Comparison of ENCODE assay signal across 28 cellular contexts in genomic region chr18:49111191-49111988, GRCh38.
A peak's percentile ranks its signal among the peaks of the same experiment; 100 is the strongest.
DNase-seq lines count a peak whose midpoint lies in the region; ATAC-seq, FAIRE-seq and TF ChIP-seq lines count a peak whose summit lies in the region.
"Had no signal": no experiment of that assay in that cellular context is flagged by ENCODE, and none has a peak within 500 bp of the region (broad histone marks: within the 10 kb centered on the region; RNA-seq: fewer than 3 reads in every experiment).

No MANE protein-coding gene starts in this region.

- no peak overlapping the region for H3K4me3 ChIP-seq in HepG2 (replicated peaks in 1 of 3; ENCODE audit: insufficient read depth in 1 of 3, low read depth in 2 of 3, low read length in 3 of 3)
- H3K4me3 ChIP-seq in right lobe of liver = no peak overlapping the region
- no peak overlapping the region for H3K4me3 ChIP-seq in fibroblast of lung (replicated peaks in 1 of 4; ENCODE audit: control extremely low read depth in 1 of 4, insufficient read depth in 1 of 4, low read depth in 3 of 4, low read length in 4 of 4)
- H3K4me3 ChIP-seq in smooth muscle cell = no peak overlapping the region
- H3K4me3 ChIP-seq: A549, adrenal gland, Peyer's patch, right atrium auricular region had no signal

- CTCF ChIA-PET in HepG2 (lab: Yijun Ruan, JAX; ENCODE audit: low intra/inter-chr PET ratio, low total read pairs) = no interaction called here

- H3K9ac ChIP-seq in HepG2 (ENCODE audit: insufficient read depth, low read depth, low read length) (no peak overlapping the region), fibroblast of lung (ENCODE audit: insufficient read depth, low read length) (no peak overlapping the region), smooth muscle cell (ENCODE audit: low read depth) (peak overlapping the region; percentile 38)

- no peak overlapping the region for H2AFZ ChIP-seq in HepG2 (ENCODE audit: low read length)
- H2AFZ ChIP-seq in fibroblast of lung (ENCODE audit: low read length) = no peak overlapping the region
- H2AFZ ChIP-seq in smooth muscle cell (ENCODE audit: low read depth) = no peak overlapping the region

- H3F3A ChIP-seq in smooth muscle cell (ENCODE audit: low read depth) = no peaks in the 10 kb centered on the region

- H3K79me2 ChIP-seq in HepG2 (ENCODE audit: insufficient read depth, low read length) (no peaks in the 10 kb centered on the region), fibroblast of lung (ENCODE audit: control insufficient read depth, insufficient read depth, low read length) (no peaks in the 10 kb centered on the region), smooth muscle cell (ENCODE audit: low read depth) (no peaks in the 10 kb centered on the region)

- no peak for TF ChIP-seq POLR2A in HepG2 (IDR thresholded peaks at IDR 0.05; ENCODE audit: insufficient read depth in 1 of 2, low read depth in 2 of 2, low read length in 2 of 2)
- TF ChIP-seq POLR2A in right lobe of liver (IDR thresholded peaks at IDR 0.05) = no peak

- WGBS in HepG2 (ENCODE audit: low lambda C conversion rate) = 90% methylated on average over 5 of the region's 5 CpGs
- WGBS in right lobe of liver (ENCODE audit: insufficient coverage, low coverage, low lambda C conversion rate, missing lambda C conversion rate) = 91% methylated on average over 2 of the region's 5 CpGs
- WGBS in smooth muscle cell (ENCODE audit: low lambda C conversion rate) = 74% methylated on average over 5 of the region's 5 CpGs

- no TSS peak for BruUV-seq in HepG2 (replicated peaks; lab: Mats Ljungman, UMichigan)

- in situ Hi-C loops in HepG2 (cut with HindIII; ENCODE audit: extremely low pct_ligation_motif_present, low pct_unique_long_range_greater_than_20kb) = no loop called here

- no peaks in the 10 kb centered on the region for H3K9me3 ChIP-seq in HepG2 (ENCODE audit: low read length)
- H3K9me3 ChIP-seq in right lobe of liver = no peaks in the 10 kb centered on the region
- H3K9me3 ChIP-seq in fibroblast of lung (ENCODE audit: control insufficient read depth, insufficient read depth, low read depth, low read length) = no peaks in the 10 kb centered on the region
- no peaks in the 10 kb centered on the region for H3K9me3 ChIP-seq in smooth muscle cell (replicated peaks; ENCODE audit: low read depth)
- H3K9me3 ChIP-seq: A549, adrenal gland, Peyer's patch, right atrium auricular region had no signal

- intact Hi-C loops in HepG2 (cut with micrococcal nuclease; ENCODE audit: unreplicated experiment) = no loop called here
- intact Hi-C loops in right lobe of liver (cut with DNase I) = no loop called here

- H3K27ac ChIP-seq in HepG2 (ENCODE audit: extremely low read length, insufficient read depth, low read length) (no peak overlapping the region), right lobe of liver (no peak overlapping the region), fibroblast of lung (ENCODE audit: insufficient read depth, low read length) (no peak overlapping the region), smooth muscle cell (ENCODE audit: low read depth) (peak overlapping the region; percentile 67)
- H3K27ac ChIP-seq: A549, adrenal gland, Peyer's patch, right atrium auricular region had no signal

- H3K4me2 ChIP-seq in HepG2 (ENCODE audit: low read depth, low read length) (no peak overlapping the region), fibroblast of lung (ENCODE audit: extremely low read depth, insufficient read depth, low read length) (no peak overlapping the region), smooth muscle cell (no peak overlapping the region)
- H3K4me2 ChIP-seq: A549 had no signal

- POLR2A ChIA-PET in HepG2 (lab: Yijun Ruan, JAX) = no interaction called here

- H4K20me1 ChIP-seq in HepG2 (ENCODE audit: insufficient read depth, low read length) (no peaks in the 10 kb centered on the region), fibroblast of lung (ENCODE audit: control insufficient read depth, extremely low read depth, insufficient read depth, low read length) (no peaks in the 10 kb centered on the region), smooth muscle cell (ENCODE audit: low read depth) (peaks cover 3% of the 10 kb centered on the region)

- ATAC-seq in HepG2 = no peak
- ATAC-seq in right lobe of liver = no peak
- ATAC-seq in HG03196 (IDR thresholded peaks at IDR 0.05; ENCODE audit: unreplicated experiment) = no peak
- ATAC-seq in GM21515 (IDR thresholded peaks at IDR 0.05; ENCODE audit: unreplicated experiment) = no peak
- ATAC-seq: A549, left lobe of liver had no signal

- H3K4me1 ChIP-seq in HepG2 (ENCODE audit: insufficient read depth, low read length) = peaks cover 5% of the 10 kb centered on the region; the same call in 1 of the 2 replicates
- H3K4me1 ChIP-seq in right lobe of liver = no peaks in the 10 kb centered on the region
- no peaks in the 10 kb centered on the region for H3K4me1 ChIP-seq in fibroblast of lung (ENCODE audit: control insufficient read depth, extremely low read depth, insufficient read depth, low read length)
- H3K4me1 ChIP-seq in smooth muscle cell (ENCODE audit: low read depth) = no peaks in the 10 kb centered on the region
- H3K4me1 ChIP-seq: A549, adrenal gland, Peyer's patch, right atrium auricular region had no signal

- no peak for TF ChIP-seq EP300 in HepG2 (IDR thresholded peaks at IDR 0.05; ENCODE audit: low read depth in 2 of 2, low read length in 2 of 2)
- no peak for TF ChIP-seq EP300 in HepG2 (CRISPR knock-in tag; IDR thresholded peaks at IDR 0.05; ENCODE audit: borderline replicate concordance)

- DNase-seq in HepG2 (ENCODE audit: low spot score) (peak; percentile 20), right lobe of liver (no peak), NCI-H69 (lab: John Stamatoyannopoulos, UW) (peak; percentile 66), fibroblast of lung (ENCODE audit: low read depth in 2 of 2) (peak; percentile 42 to 76), smooth muscle cell (lab: John Stamatoyannopoulos, UW; ENCODE audit: unreplicated experiment) (no peak), iPS-NIHi7 (ENCODE audit: extremely low spot score) (no peak)
- DNase-seq: activated CD4-positive, alpha-beta T cell treated with anti-CD3 and anti-CD28 coated beads, Interleukin-2, amount 50 U/mL, for 4 hours; activated gamma-delta T cell; activated T-cell treated with anti-CD3 and anti-CD28 coated beads for 4 hours; adrenal gland; COR-L47; cortex of kidney; DND-41; head of caudate nucleus; Kasumi-1; midbrain; natural killer cell; NCI-H1105; NCI-H2081 treated with DMSO at 0.1 percent for 48 hours; NCI-H446 treated with DMSO at 0.1 percent for 48 hours; Peyer's patch had no signal

- FAIRE-seq in HepG2 (lab: Jason Lieb, UNC) = no peak
- FAIRE-seq: A549, bronchial epithelial cell, urothelium cell line had no signal

- no peaks in the 10 kb centered on the region for H3K36me3 ChIP-seq in HepG2 (replicated peaks in 1 of 2; ENCODE audit: control insufficient read depth in 1 of 2, insufficient read depth in 2 of 2, low read length in 2 of 2)
- no peaks in the 10 kb centered on the region for H3K36me3 ChIP-seq in right lobe of liver
- no peaks in the 10 kb centered on the region for H3K36me3 ChIP-seq in fibroblast of lung (ENCODE audit: control insufficient read depth, insufficient read depth, low read length)
- H3K36me3 ChIP-seq in smooth muscle cell (ENCODE audit: low read depth) = peaks cover 3% of the 10 kb centered on the region
- H3K36me3 ChIP-seq: adrenal gland, Peyer's patch, right atrium auricular region had no signal

- TF ChIP-seq RAD21 in HepG2 (CRISPR knock-in tag; IDR thresholded peaks at IDR 0.05) = no peak

- H3K27me3 ChIP-seq in HepG2 (ENCODE audit: control insufficient read depth in 1 of 2, insufficient read depth in 2 of 2, low read length in 2 of 2) (no peaks in the 10 kb centered on the region), right lobe of liver (no peaks in the 10 kb centered on the region), fibroblast of lung (ENCODE audit: control insufficient read depth, insufficient read depth, low read length) (no peaks in the 10 kb centered on the region), smooth muscle cell (ENCODE audit: low read depth) (no peaks in the 10 kb centered on the region)
- H3K27me3 ChIP-seq: adrenal gland, Peyer's patch, right atrium auricular region had no signal

- no peak for TF ChIP-seq CTCF in HepG2 (CRISPR knock-in tag; IDR thresholded peaks at IDR 0.05)
- no peak for TF ChIP-seq CTCF in right lobe of liver (IDR thresholded peaks at IDR 0.05)
- TF ChIP-seq CTCF in fibroblast of lung (conservative IDR thresholded peaks at IDR 0.05 in 1 of 2, IDR thresholded peaks at IDR 0.05 in 1 of 2; ENCODE audit: low read depth in 1 of 2, low read length in 2 of 2) = no peak
- TF ChIP-seq CTCF in smooth muscle cell (IDR thresholded peaks at IDR 0.05; ENCODE audit: borderline replicate concordance, insufficient read depth, poor library complexity, severe bottlenecking) = no peak

TF ChIP-seq in HepG2, 621 proteins besides CTCF, POLR2A, EP300 and RAD21:
- TF ChIP-seq ZNF780A (CRISPR knock-in tag; IDR thresholded peaks at IDR 0.05) (no peak), FOSL2 (CRISPR knock-in tag; IDR thresholded peaks at IDR 0.05) (peak; percentile 58), RARA (CRISPR knock-in tag; IDR thresholded peaks at IDR 0.05) (no peak)

Comparison
In these comparisons a context has a peak if more than half of its experiments do, and no peak if none do; other contexts are left out.
1. DNase-seq: peak in HepG2 (single experiment), NCI-H69 (single experiment) and fibroblast of lung (2 of 2); none in right lobe of liver (0 of 3), smooth muscle cell (single experiment) and iPS-NIHi7 (single experiment).